18 cellular contexts compared by ENCODE assay signal in genomic region chr15:31269961-31270575, GRCh38. TPM values are rescaled to one million over a fixed set of nuclear protein-coding genes. Genes with fewer than 3 reads are reported as not detected.
DNase-seq lines count a peak whose midpoint lies in the region; ATAC-seq and TF ChIP-seq lines count a peak whose summit lies in the region.
"Had no signal": no experiment of that assay in that cellular context is flagged by ENCODE, and none has a peak within 500 bp of the region (broad histone marks: within the 10 kb centered on the region; RNA-seq: fewer than 3 reads in every experiment).

No MANE protein-coding gene starts in this region.

- H3K4me3 Mint-ChIP-seq in nephron progenitor cell: no peak overlapping the region

- no peak overlapping the region for H3K27ac ChIP-seq in right atrium auricular region
- no peak overlapping the region for H3K27ac ChIP-seq in adrenal gland
- no peak overlapping the region for H3K27ac ChIP-seq in vagina
- H3K27ac ChIP-seq in SJCRH30: no peak overlapping the region
- H3K27ac ChIP-seq: body of pancreas had no signal

- intact Hi-C loops in Right ventricle myocardium inferior (cut with DNase I) (no loop called here), adrenal gland (cut with DNase I) (no loop called here), vagina (cut with DNase I) (no loop called here)

- 84 to 95% (median 92%) methylated on average over 5 of the region's 5 CpGs for WGBS in adrenal gland, 4 donors

- H3K9me3 ChIP-seq in right atrium auricular region: no peaks in the 10 kb centered on the region
- no peaks in the 10 kb centered on the region for H3K9me3 ChIP-seq in adrenal gland (replicated peaks in 1 of 3)
- no peaks in the 10 kb centered on the region for H3K9me3 ChIP-seq in vagina
- H3K9me3 ChIP-seq in SJCRH30 (replicated peaks): no peaks in the 10 kb centered on the region
- H3K9me3 ChIP-seq: body of pancreas had no signal

- TF ChIP-seq CTCF in right atrium auricular region (IDR thresholded peaks at IDR 0.05) (no peak), adrenal gland (IDR thresholded peaks at IDR 0.05) (no peak), nephron progenitor cell (IDR thresholded peaks at IDR 0.05) (no peak), vagina (IDR thresholded peaks at IDR 0.05) (no peak)

- H3K4me1 ChIP-seq in right atrium auricular region: peaks cover 0 to 14% of the 10 kb centered on the region in 2 donors
- H3K4me1 ChIP-seq in adrenal gland (replicated peaks in 1 of 2): peaks cover 0 to 25% of the 10 kb centered on the region in 2 donors
- peaks cover 15% of the 10 kb centered on the region for H3K4me1 ChIP-seq in vagina
- peaks cover 62% of the 10 kb centered on the region for H3K4me1 ChIP-seq in SJCRH30

- H3K4me3 ChIP-seq in right atrium auricular region (no peak overlapping the region), adrenal gland (no peak overlapping the region), vagina (no peak overlapping the region), SJCRH30 (no peak overlapping the region)
- H3K4me3 ChIP-seq: body of pancreas, dorsolateral prefrontal cortex, skin epidermis had no signal

- H3K27ac Mint-ChIP-seq in nephron progenitor cell: peak overlapping the region; percentile 32

- ATAC-seq in Right ventricle myocardium inferior (no peak), GM19463 (IDR thresholded peaks at IDR 0.05; ENCODE audit: unreplicated experiment) (no peak)
- ATAC-seq: body of pancreas had no signal

- no peaks in the 10 kb centered on the region for H3K36me3 Mint-ChIP-seq in nephron progenitor cell (ENCODE audit: low read depth)

- peaks cover 12% of the 10 kb centered on the region for H3K27me3 Mint-ChIP-seq in nephron progenitor cell (ENCODE audit: low read depth, poor library complexity)

- H3K9me3 Mint-ChIP-seq in nephron progenitor cell: no peaks in the 10 kb centered on the region

- H3K4me1 Mint-ChIP-seq in nephron progenitor cell: peaks cover 85% of the 10 kb centered on the region

- H3K36me3 ChIP-seq in right atrium auricular region (no peaks in the 10 kb centered on the region), adrenal gland (replicated peaks in 1 of 2) (no peaks in the 10 kb centered on the region), vagina (no peaks in the 10 kb centered on the region), SJCRH30 (no peaks in the 10 kb centered on the region)

- H3K27me3 ChIP-seq in right atrium auricular region (no peaks in the 10 kb centered on the region), adrenal gland (no peaks in the 10 kb centered on the region), vagina (no peaks in the 10 kb centered on the region), SJCRH30 (no peaks in the 10 kb centered on the region)
- H3K27me3 ChIP-seq: body of pancreas, dorsolateral prefrontal cortex had no signal

- TF ChIP-seq POLR2A in adrenal gland (IDR thresholded peaks at IDR 0.05): no peak
- TF ChIP-seq POLR2A in vagina (IDR thresholded peaks at IDR 0.05): no peak

- DNase-seq in right atrium auricular region (ENCODE audit: low spot score) (peak; percentile 44), Right ventricle myocardium inferior (ENCODE audit: missing footprints) (no peak), adrenal gland (peak in 4 of 7 donors; percentile 1 to 7 (median 4)), nephron progenitor cell (no peak), vagina (ENCODE audit: extremely low spot score in 2 of 2) (peak; percentile 49), retina (no peak), SJCRH30 (no peak)
- DNase-seq: activated naive CD4-positive, alpha-beta T cell; AML-193; mesenchymal stem cell; NCI-H1417 treated with DMSO at 0.1 percent for 48 hours; NK-92 treated with Interleukin-12 subunit alpha and Interleukin-12 subunit beta, amount 100 ng/mL, for 24 hours; SHP77 treated with DMSO at 0.1 percent for 48 hours; stimulated activated naive CD4-positive, alpha-beta T cell had no signal

RNA-seq across cellular contexts. Expression of gene KLF13, which starts 56.6 kb away (rescaled TPM):
- 10 to 100 TPM; 52.8 to 54.6 TPM for total RNA-seq in right atrium auricular region
- total RNA-seq in Right ventricle myocardium inferior: 63.4 TPM
- total RNA-seq in adrenal gland: 10 to 100 TPM; 19.9 to 65.9 (median 37.8) TPM
- polyA plus RNA-seq in adrenal gland: 10 to 100 TPM; 17.3 to 33.5 (median 21.0) TPM
- 30.9 TPM for total RNA-seq in vagina
- 33.1 and 34.7 TPM in 2 replicates for total RNA-seq in SJCRH30 (2014; rRNA removed; shearing (Covaris generic))

Comparison
In these comparisons a context has a peak if more than half of its experiments do, and no peak if none do; other contexts are left out.
1. DNase-seq: peak in right atrium auricular region (single experiment), adrenal gland (4 of 7) and vagina (2 of 2); none in Right ventricle myocardium inferior (single experiment), nephron progenitor cell (single experiment), retina (single experiment) and SJCRH30 (0 of 2).